Comparison of ENCODE assay signal across 8 cellular contexts in genomic region chr14:105481886-105482454, GRCh38. TPM values are rescaled to one million over a fixed set of nuclear protein-coding genes. Genes with fewer than 3 reads are reported as not detected.
DNase-seq lines count a peak whose midpoint lies in the region; ATAC-seq, FAIRE-seq and TF ChIP-seq lines count a peak whose summit lies in the region.

No MANE protein-coding gene starts in this region.

- H3K79me2 ChIP-seq in astrocyte (ENCODE audit: insufficient read depth, low read length), result peaks cover 5% of the 10 kb centered on the region

- H3K36me3 Mint-ChIP-seq in astrocyte (ENCODE audit: low read depth, unreplicated experiment), result peaks cover 3% of the 10 kb centered on the region

- 0 to 1% methylated on average over 18 of the region's 18 CpGs for WGBS in aorta, 2 donors

- H3K36me3 ChIP-seq in astrocyte (ENCODE audit: insufficient read depth, low read length), result no peaks in the 10 kb centered on the region
- no peaks in the 10 kb centered on the region for H3K36me3 ChIP-seq in aorta (ENCODE audit: control insufficient read depth in 1 of 2, insufficient read depth in 2 of 2, low read length in 1 of 2)

- FAIRE-seq in astrocyte (lab: Jason Lieb, UNC), result peak; percentile 86

- H3K4me2 ChIP-seq in astrocyte (ENCODE audit: low read length), result peak overlapping the region; percentile 90

- DNase-seq in G401 (ENCODE audit: low spot score), result peak; percentile 63
- DNase-seq in NCI-H187 (lab: John Stamatoyannopoulos, UW), result peak; percentile 60 to 64
- DNase-seq in T-helper 22 cell (ENCODE audit: low read depth), result peak; percentile 96
- peak; percentile 88 for DNase-seq in astrocyte (ENCODE audit: low read depth)
- DNase-seq in hepatic stellate cell (ENCODE audit: low spot score), result peak; percentile 98
- peak; percentile 91 for DNase-seq in retinal pigment epithelial cell (ENCODE audit: low read depth)
- DNase-seq in aorta, result peak; percentile 98

- peaks cover 16% of the 10 kb centered on the region for H3K4me1 Mint-ChIP-seq in astrocyte (ENCODE audit: low read depth, unreplicated experiment)

- no peak overlapping the region for H2AFZ ChIP-seq in astrocyte (ENCODE audit: low read depth, low read length)

- no peak overlapping the region for H3K4me3 ChIP-seq in astrocyte (ENCODE audit: insufficient read depth, low read depth, low read length)
- H3K4me3 ChIP-seq in retinal pigment epithelial cell (ENCODE audit: low read length), result peak overlapping the region; percentile 38
- no peak overlapping the region for H3K4me3 ChIP-seq in aorta (ENCODE audit: low read length in 2 of 2)

- H3K9me3 Mint-ChIP-seq in astrocyte (ENCODE audit: unreplicated experiment), result no peaks in the 10 kb centered on the region

- peak overlapping the region; percentile 99 for H3K27ac ChIP-seq in astrocyte (ENCODE audit: low read depth, low read length)
- peak overlapping the region; percentile 85 to 99 for H3K27ac ChIP-seq in aorta (ENCODE audit: low read depth in 1 of 2, low read length in 2 of 2)

- peaks cover 5% of the 10 kb centered on the region for H4K20me1 ChIP-seq in astrocyte (ENCODE audit: insufficient read depth, low read length)

- peak; percentile 44 for ATAC-seq in HG02798 (IDR thresholded peaks at IDR 0.05; ENCODE audit: poor library complexity, unreplicated experiment)
- ATAC-seq in aorta (ENCODE audit: low FRiP score), result peak; percentile 80

- H3K27ac Mint-ChIP-seq in astrocyte (ENCODE audit: unreplicated experiment), result peak overlapping the region; percentile 99

- H3K9me3 ChIP-seq in astrocyte (ENCODE audit: insufficient read depth, low read depth, low read length) (no peaks in the 10 kb centered on the region), aorta (ENCODE audit: control insufficient read depth, low read length) (no peaks in the 10 kb centered on the region)

- in situ Hi-C loops in G401 (cut with HindIII; ENCODE audit: low sequenced_read_pairs), result no loop called here

- peak overlapping the region; percentile 97 for H3K9ac ChIP-seq in astrocyte (ENCODE audit: low read length)

- intact Hi-C loops in aorta (cut with DNase I), result loop anchor here (10.0 kb wide), 2 partner anchors 387 to 1757 kb away; no protein-coding TSS in a partner anchor

- TF ChIP-seq CTCF in astrocyte (IDR thresholded peaks at IDR 0.05; ENCODE audit: insufficient read depth, low read depth, low read length) (no peak), retinal pigment epithelial cell (conservative IDR thresholded peaks at IDR 0.05; ENCODE audit: low read depth, low read length) (peak; percentile 23)

- H3K27me3 ChIP-seq in astrocyte (ENCODE audit: insufficient read depth, low read length) (peaks cover 6% of the 10 kb centered on the region), aorta (ENCODE audit: control insufficient read depth in 1 of 2, insufficient read depth in 2 of 2, low read length in 1 of 2) (no peaks in the 10 kb centered on the region)

- peaks cover 6% of the 10 kb centered on the region for H3K27me3 Mint-ChIP-seq in astrocyte (ENCODE audit: low read depth, unreplicated experiment)

- H3K4me1 ChIP-seq in astrocyte (ENCODE audit: insufficient read depth, low read length), result peaks cover 26% of the 10 kb centered on the region
- H3K4me1 ChIP-seq in aorta (ENCODE audit: control insufficient read depth in 1 of 2, insufficient read depth in 2 of 2, low read length in 2 of 2), result peaks cover 0 to 2% of the 10 kb centered on the region in 2 donors

- peak overlapping the region; percentile 64 for H3K4me3 Mint-ChIP-seq in astrocyte (ENCODE audit: unreplicated experiment)

RNA-seq across cellular contexts. Expression of gene CRIP1, which starts 4.7 kb away (rescaled TPM):
- 8.6 TPM in 1 of 2 replicates, not detected in the other for total RNA-seq in G401 (2014; rRNA removed; shearing (Covaris generic))
- total RNA-seq in astrocyte (21.3 and 29.5 TPM in 2 replicates), aorta (100 to 1,000 TPM; 229 to 236 TPM)
- polyA plus RNA-seq in aorta, result 1,000 to 10,000 TPM in 1 of 2 donors, 100 to 1,000 TPM in 1; 740 to 1,123 TPM

RNA-seq across cellular contexts. Expression of gene CRIP2, which starts 7.3 kb away (rescaled TPM):
- total RNA-seq in G401 (2014; rRNA removed; shearing (Covaris generic)), result 184 and 209 TPM in 2 replicates
- total RNA-seq in astrocyte (56.0 and 71.8 TPM in 2 replicates), aorta (100 to 1,000 TPM; 267 to 352 TPM)
- 100 to 1,000 TPM; 432 to 698 TPM for polyA plus RNA-seq in aorta

RNA-seq across cellular contexts. Expression of gene TEDC1, which starts 9.1 kb away (rescaled TPM):
- total RNA-seq in G401 (2014; rRNA removed; shearing (Covaris generic)), result 67.1 and 89.1 TPM in 2 replicates
- total RNA-seq in astrocyte, result 4.0 and 5.5 TPM in 2 replicates
- 10 to 100 TPM in 1 of 2 donors, 1 to 10 TPM in 1; 8.6 to 30.5 TPM for total RNA-seq in aorta
- polyA plus RNA-seq in aorta, result 10 to 100 TPM in 1 of 2 donors, 1 to 10 TPM in 1; 9.6 to 33.8 TPM

RNA-seq across cellular contexts. Expression of gene TMEM121, which starts 44.4 kb away (rescaled TPM):
- total RNA-seq in G401 (2014; rRNA removed; shearing (Covaris generic)), result 23.8 and 39.1 TPM in 2 replicates
- total RNA-seq in astrocyte, result 4.0 and 5.2 TPM in 2 replicates
- total RNA-seq in aorta, result 1 to 10 TPM; 1.9 to 7.5 TPM
- 1 to 10 TPM in 1 of 2 donors, under 1 TPM in 1; 0.75 to 4.2 TPM for polyA plus RNA-seq in aorta
